15 cellular contexts compared by ENCODE assay signal in the genomic region with DNA sequence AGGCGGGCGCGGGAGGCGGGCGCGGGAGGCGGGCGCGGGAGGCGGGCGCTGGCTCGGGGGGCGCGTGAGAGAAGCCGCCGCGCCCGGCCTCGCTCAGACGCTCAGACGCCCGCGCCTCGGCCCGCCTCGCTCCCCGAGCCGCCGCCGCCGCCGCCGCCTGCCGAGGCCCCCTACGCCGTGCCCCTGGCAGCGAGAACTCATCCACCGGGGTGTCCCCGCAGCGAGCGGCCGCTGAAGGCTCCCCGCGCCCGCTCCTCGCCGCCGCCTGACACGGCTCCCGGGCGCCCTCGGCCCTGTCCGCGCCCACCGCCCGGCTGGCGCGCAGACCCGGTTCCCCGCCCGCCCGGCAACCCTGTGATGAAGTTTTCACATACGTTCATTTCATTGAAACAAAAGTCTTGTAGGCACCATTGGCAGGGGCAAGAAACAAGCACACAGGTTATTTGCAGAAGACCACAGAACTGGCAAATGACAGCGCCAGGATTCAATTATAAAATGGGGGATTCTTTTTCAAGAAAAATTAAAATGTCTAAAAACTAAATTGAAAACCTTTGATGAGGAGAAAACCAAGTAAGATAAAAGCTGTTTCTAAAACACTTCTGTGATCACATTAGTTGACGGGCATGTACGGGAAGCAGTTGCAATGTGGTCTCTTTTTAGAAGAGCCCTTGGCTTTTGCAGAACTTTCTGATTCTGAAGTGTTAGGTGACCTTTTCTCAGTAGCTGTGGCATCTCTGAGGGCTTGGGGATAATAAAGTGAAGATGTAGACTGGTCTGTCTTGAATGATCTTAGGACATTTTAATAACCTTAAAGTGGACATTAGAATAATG. TPM values are rescaled to one million over a fixed set of nuclear protein-coding genes. Genes with fewer than 3 reads are reported as not detected.
DNase-seq lines count a peak whose midpoint lies in the region; ATAC-seq, FAIRE-seq and TF ChIP-seq lines count a peak whose summit lies in the region.
"Had no signal": no experiment of that assay in that cellular context is flagged by ENCODE, and none has a peak within 500 bp of the region (broad histone marks: within the 10 kb centered on the region; RNA-seq: fewer than 3 reads in every experiment).

No MANE protein-coding gene starts in this region.

- H3K4me2 ChIP-seq in mesenchymal stem cell (ENCODE audit: low read length, poor library complexity, severe bottlenecking), result peak overlapping the region; percentile 31

- H3K4me1 ChIP-seq in A673 (ENCODE audit: insufficient read depth, low read length, poor library complexity, severe bottlenecking) (no peaks in the 10 kb centered on the region), adipocyte (ENCODE audit: control insufficient read depth, insufficient read depth, low read length) (no peaks in the 10 kb centered on the region), mesenchymal stem cell (ENCODE audit: control insufficient read depth, insufficient read depth, low read depth, low read length) (peaks cover 2% of the 10 kb centered on the region), stomach (peaks cover 0 to 6% (median 0%) of the 10 kb centered on the region in 4 donors), spleen (peaks cover 0 to 18% (median 2%) of the 10 kb centered on the region in 6 donors)
- H3K4me1 ChIP-seq in CD8-positive, alpha-beta T cell (ENCODE audit: insufficient read depth, low read length), result no peaks in the 10 kb centered on the region
- H3K4me1 ChIP-seq: lower lobe of right lung, thyroid gland had no signal

- no peak overlapping the region for H2BK120ac ChIP-seq in mesenchymal stem cell (ENCODE audit: low read depth, low read length)

- TF ChIP-seq CTCF in A673 (conservative IDR thresholded peaks at IDR 0.05; ENCODE audit: low read depth, low read length) (no peak), stomach (IDR thresholded peaks at IDR 0.05) (no peak), spleen (IDR thresholded peaks at IDR 0.05 in 8 of 11, conservative IDR thresholded peaks at IDR 0.05 in 3 of 11) (no peak)
- TF ChIP-seq CTCF in CD8-positive, alpha-beta T cell (IDR thresholded peaks at IDR 0.05), result no peak

- peak overlapping the region; percentile 29 for H3K4me3 ChIP-seq in A673 (ENCODE audit: low read depth, low read length, poor library complexity, severe bottlenecking)
- H3K4me3 ChIP-seq in H7 (ENCODE audit: insufficient read depth, low read depth, low read length), result peak overlapping the region; percentile 10; the same call in 1 of the 2 replicates
- H3K4me3 ChIP-seq in adipocyte (ENCODE audit: low read length), result peak overlapping the region; percentile 41
- peak overlapping the region; percentile 46 to 66 for H3K4me3 ChIP-seq in mesenchymal stem cell (ENCODE audit: insufficient read depth in 1 of 2, low read depth in 1 of 2, low read length in 2 of 2)
- H3K4me3 ChIP-seq in stomach, result peak overlapping the region in 2 of 4 donors; percentile 31 to 32
- no peak overlapping the region for H3K4me3 ChIP-seq in CD8-positive, alpha-beta T cell (ENCODE audit: low read depth, low read length)
- peak overlapping the region in 3 of 8 donors; percentile 20 to 60 (median 20) for H3K4me3 ChIP-seq in spleen
- H3K4me3 ChIP-seq: lower lobe of right lung, thyroid gland had no signal

- peak overlapping the region; percentile 42 for H2AFZ ChIP-seq in mesenchymal stem cell (ENCODE audit: low read depth, low read length)

- intact Hi-C loops in A673 (cut with micrococcal nuclease; ENCODE audit: unreplicated experiment) (no loop called here), stomach (cut with DNase I; ENCODE audit: low total_unique reads) (no loop called here), spleen (cut with DNase I; ENCODE audit: low total_unique reads) (no loop called here)
- intact Hi-C loops in CD8-positive, alpha-beta T cell (cut with DNase I, micrococcal nuclease), result no loop called here

- H3K27me3 ChIP-seq in A673 (replicated peaks; ENCODE audit: insufficient read depth, low read depth, low read length, poor library complexity) (peaks cover 85% of the 10 kb centered on the region), H7 (ENCODE audit: control insufficient read depth, insufficient read depth, low read length) (peaks cover 28% of the 10 kb centered on the region), adipocyte (replicated peaks; ENCODE audit: control insufficient read depth, insufficient read depth, low read length) (peaks cover 49% of the 10 kb centered on the region), mesenchymal stem cell (ENCODE audit: control insufficient read depth in 1 of 2, insufficient read depth in 1 of 2, low read length in 2 of 2) (peaks cover 45 to 62% of the 10 kb centered on the region in 2 experiments), stomach (peaks cover 0 to 84% (median 40%) of the 10 kb centered on the region in 3 donors), spleen (replicated peaks in 1 of 7) (peaks cover 0 to 59% (median 17%) of the 10 kb centered on the region in 7 donors)
- H3K27me3 ChIP-seq in CD8-positive, alpha-beta T cell (ENCODE audit: insufficient read depth, low read length), result peaks cover 5% of the 10 kb centered on the region

- H3K9ac ChIP-seq in adipocyte (ENCODE audit: low read length), result no peak overlapping the region
- peak overlapping the region; percentile 12 for H3K9ac ChIP-seq in mesenchymal stem cell (ENCODE audit: low read length)

- no peaks in the 10 kb centered on the region for H3K79me1 ChIP-seq in mesenchymal stem cell (replicated peaks; ENCODE audit: low read length, poor library complexity, severe bottlenecking)

- H3K27ac ChIP-seq in A673 (ENCODE audit: low read depth, low read length, poor library complexity, severe bottlenecking) (no peak overlapping the region), mesenchymal stem cell (ENCODE audit: low read length, poor library complexity, severe bottlenecking) (no peak overlapping the region), stomach (no peak overlapping the region), spleen (no peak overlapping the region)
- H3K27ac ChIP-seq in CD8-positive, alpha-beta T cell (ENCODE audit: low read depth, low read length), result no peak overlapping the region
- H3K27ac ChIP-seq: lower lobe of right lung, thyroid gland had no signal

- H3K27ac Mint-ChIP-seq in CD8-positive, alpha-beta T cell, result no peak overlapping the region

- H3K4me1 Mint-ChIP-seq in CD8-positive, alpha-beta T cell (ENCODE audit: low read depth), result peaks cover 6% of the 10 kb centered on the region

- H3K9me3 ChIP-seq in A673 (ENCODE audit: low read depth, low read length, poor library complexity, severe bottlenecking), result no peaks in the 10 kb centered on the region
- H3K9me3 ChIP-seq in adipocyte (ENCODE audit: control insufficient read depth, low read length), result no peaks in the 10 kb centered on the region
- H3K9me3 ChIP-seq in mesenchymal stem cell (ENCODE audit: control insufficient read depth, low read length), result no peaks in the 10 kb centered on the region
- no peaks in the 10 kb centered on the region for H3K9me3 ChIP-seq in stomach
- no peaks in the 10 kb centered on the region for H3K9me3 ChIP-seq in CD8-positive, alpha-beta T cell (ENCODE audit: low read length)
- H3K9me3 ChIP-seq in spleen, result no peaks in the 10 kb centered on the region
- H3K9me3 ChIP-seq: lower lobe of right lung, thyroid gland had no signal

- no peak overlapping the region for H3K14ac ChIP-seq in mesenchymal stem cell (ENCODE audit: low read length in 2 of 2)

- H4K8ac ChIP-seq in mesenchymal stem cell (ENCODE audit: low read length), result no peak overlapping the region

- POLR2A ChIA-PET in A673 (lab: Charles Lee; ENCODE audit: low non-redundant PET), result no interaction called here
- POLR2A ChIA-PET in CD8-positive, alpha-beta T cell (lab: Charles Lee), result no interaction called here

- CTCF ChIA-PET in A673 (lab: Charles Lee), result no interaction called here
- CTCF ChIA-PET in CD8-positive, alpha-beta T cell (lab: Charles Lee), result no interaction called here

- WGBS in mesenchymal stem cell, result 6% methylated on average over 42 of the region's 66 CpGs
- 4 to 16% (median 6%) methylated on average over 10 to 55 of the region's 66 CpGs for WGBS in stomach, 5 donors
- WGBS in spleen, 5 donors, result 3 to 11% (median 6%) methylated on average over 10 to 60 of the region's 66 CpGs

- H3K27me3 Mint-ChIP-seq in CD8-positive, alpha-beta T cell (ENCODE audit: low read depth), result peaks cover 56% of the 10 kb centered on the region

- H3K36me3 ChIP-seq in A673 (ENCODE audit: insufficient read depth, low read length, poor library complexity, severe bottlenecking), result no peaks in the 10 kb centered on the region
- H3K36me3 ChIP-seq in H7 (replicated peaks; ENCODE audit: control insufficient read depth, insufficient read depth, low read length), result no peaks in the 10 kb centered on the region
- H3K36me3 ChIP-seq in adipocyte (ENCODE audit: control insufficient read depth, insufficient read depth, low read length, severe bottlenecking), result no peaks in the 10 kb centered on the region
- no peaks in the 10 kb centered on the region for H3K36me3 ChIP-seq in mesenchymal stem cell (ENCODE audit: control insufficient read depth in 1 of 2, insufficient read depth in 2 of 2, low read depth in 1 of 2, low read length in 2 of 2)
- no peaks in the 10 kb centered on the region for H3K36me3 ChIP-seq in stomach
- no peaks in the 10 kb centered on the region for H3K36me3 ChIP-seq in CD8-positive, alpha-beta T cell (ENCODE audit: insufficient read depth, low read length)
- no peaks in the 10 kb centered on the region for H3K36me3 ChIP-seq in spleen
- H3K36me3 ChIP-seq: lower lobe of right lung, thyroid gland had no signal

- DNase-seq in A673 (ENCODE audit: low spot score) (no peak), H7 (peak; percentile 59), adipocyte (ENCODE audit: low read depth) (peak; percentile 12), mesenchymal stem cell (no peak), stomach (no peak), spleen (no peak), GM19239 (ENCODE audit: insufficient read length, low spot score) (no peak)
- no peak for DNase-seq in CD8-positive, alpha-beta T cell
- DNase-seq: DMS79 treated with DMSO at 0.1 percent for 48 hours, lower lobe of right lung, thyroid gland had no signal

- H3K23ac ChIP-seq in mesenchymal stem cell (ENCODE audit: low read length in 2 of 2), result peak overlapping the region in 1 of 2 experiments; percentile 90

- TF ChIP-seq EP300 in stomach (IDR thresholded peaks at IDR 0.05), result no peak

- no peak overlapping the region for H2BK15ac ChIP-seq in mesenchymal stem cell (ENCODE audit: low read depth, poor library complexity, severe bottlenecking)

- no TSS peak for BruUV-seq in A673 (replicated peaks; lab: Mats Ljungman, UMichigan)

- no peak overlapping the region for H2BK12ac ChIP-seq in mesenchymal stem cell (ENCODE audit: low read length in 2 of 2)

- no peaks in the 10 kb centered on the region for H3K36me3 Mint-ChIP-seq in CD8-positive, alpha-beta T cell

- FAIRE-seq in GM19239 (lab: Jason Lieb, UNC), result no peak

- H2AK5ac ChIP-seq in mesenchymal stem cell (ENCODE audit: low read length, severe bottlenecking), result no peak overlapping the region

- H4K91ac ChIP-seq in mesenchymal stem cell (ENCODE audit: low read length), result no peak overlapping the region

- ATAC-seq in CD8-positive, alpha-beta T cell, result no peak
- ATAC-seq: HCT116, lower lobe of right lung had no signal

- H3K9me3 Mint-ChIP-seq in CD8-positive, alpha-beta T cell, result no peaks in the 10 kb centered on the region

- TF ChIP-seq POLR2A in stomach (IDR thresholded peaks at IDR 0.05) (no peak), spleen (IDR thresholded peaks at IDR 0.05) (no peak)

- no peak overlapping the region for H3K18ac ChIP-seq in mesenchymal stem cell (ENCODE audit: low read depth in 1 of 2, low read length in 2 of 2)

- no peak overlapping the region for H3K4ac ChIP-seq in mesenchymal stem cell (ENCODE audit: low read depth in 1 of 2, low read length in 2 of 2)

- H2BK5ac ChIP-seq in mesenchymal stem cell (ENCODE audit: low read depth, low read length, poor library complexity, severe bottlenecking), result no peak overlapping the region

- H3K4me3 Mint-ChIP-seq in CD8-positive, alpha-beta T cell, result no peak overlapping the region

RNA-seq across cellular contexts. Expression of gene TUBA3D, which starts 50.5 kb away (rescaled TPM):
- total RNA-seq in A673 (2021) (not detected in 2 replicates), stomach (not detected), spleen (not detected)
- total RNA-seq in H7 (2014; rRNA removed; shearing (Covaris generic)), result 0.62 TPM in 1 of 2 replicates, not detected in the other
- not detected for polyA plus RNA-seq in mesenchymal stem cell (2013, experiment 1 of 2)
- not detected for polyA plus RNA-seq in mesenchymal stem cell (2013, experiment 2 of 2)
- polyA plus RNA-seq in stomach (under 1 TPM in 1 of 3 donors, not detected in 2; 0.92 TPM), spleen (under 1 TPM in 2 of 3 donors, not detected in 1; 0.10 to 0.86 TPM)
- not detected for total RNA-seq in CD8-positive, alpha-beta T cell
- total RNA-seq: epithelial cell of proximal tubule; lower lobe of right lung; NCI-H460; T-helper 2 cell treated with Interferon-gamma antibody and Interleukin-4, amounts not matched to agents 100 ng/mL and 5 ng/mL, for 36 hours had no signal

Comparison
In these comparisons a context has a peak if more than half of its experiments do, and no peak if none do; other contexts are left out.
1. DNase-seq: peak in H7 (single experiment) and adipocyte (single experiment); none in A673 (single experiment), mesenchymal stem cell (single experiment), stomach (single experiment), CD8-positive, alpha-beta T cell (0 of 7), spleen (single experiment) and GM19239 (single experiment).